ENCODE assay signal across 8 cellular contexts in the genomic region with DNA sequence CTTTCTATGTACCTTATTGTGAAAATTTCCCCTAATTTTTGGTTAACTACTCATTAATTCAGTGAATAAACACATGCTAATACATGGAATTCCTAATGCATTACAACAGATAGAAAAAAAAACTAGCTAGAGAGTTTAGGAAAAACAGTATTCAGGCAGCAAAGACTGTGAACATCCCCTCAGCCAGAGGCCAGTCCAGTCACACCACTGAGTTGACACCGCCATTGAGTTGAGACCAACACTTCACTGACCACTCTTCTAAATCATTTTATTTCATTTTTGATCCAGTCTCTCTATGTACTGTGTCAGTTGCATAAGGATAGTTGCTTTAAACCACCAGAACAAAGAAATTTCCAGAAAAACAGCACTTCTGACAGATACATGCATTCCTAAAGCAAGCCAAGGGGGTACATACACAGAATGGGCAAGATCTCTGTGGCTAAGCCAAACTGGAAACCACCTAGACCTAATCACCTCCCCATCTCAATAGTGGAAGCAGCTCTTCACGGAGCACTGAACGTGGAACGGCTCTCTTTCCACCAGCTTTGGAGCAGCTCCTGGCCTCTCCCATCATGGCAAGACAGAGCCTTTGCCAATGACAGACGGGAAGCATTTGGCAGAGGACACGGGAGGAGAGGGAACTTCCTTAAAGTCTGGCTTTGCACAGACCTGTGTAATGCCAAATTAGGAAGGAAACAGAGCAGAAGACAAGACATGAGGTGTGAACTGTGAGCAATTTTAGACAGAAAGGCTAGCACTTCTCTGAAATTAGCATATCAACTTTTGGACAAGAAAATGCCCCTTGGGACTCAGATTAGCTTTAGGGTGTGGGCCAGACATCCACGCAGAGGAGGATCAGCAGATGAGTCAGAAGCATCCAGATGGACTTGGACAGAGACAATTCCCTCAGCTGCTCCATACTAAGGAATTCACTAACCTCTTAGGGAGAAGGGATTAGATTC. TPM values are rescaled to one million over a fixed set of nuclear protein-coding genes. Genes with fewer than 3 reads are reported as not detected.
DNase-seq lines count a peak whose midpoint lies in the region; ATAC-seq and TF ChIP-seq lines count a peak whose summit lies in the region.

No MANE protein-coding gene starts in this region.

- H3K9me3 Mint-ChIP-seq in naive thymus-derived CD4-positive, alpha-beta T cell: peaks cover 3 to 15% (median 5%) of the 10 kb centered on the region in 11 donors
- H3K9me3 Mint-ChIP-seq in CD4-positive, alpha-beta T cell: no peaks in the 10 kb centered on the region

- TF ChIP-seq CTCF in CD4-positive, alpha-beta T cell (IDR thresholded peaks at IDR 0.05): no peak

- peaks cover 8 to 27% (median 24%) of the 10 kb centered on the region in 5 donors for H3K27me3 Mint-ChIP-seq in naive thymus-derived CD4-positive, alpha-beta T cell
- H3K27me3 Mint-ChIP-seq in CD4-positive, alpha-beta T cell: peaks cover 16% of the 10 kb centered on the region

- H3K9me3 ChIP-seq in naive thymus-derived CD4-positive, alpha-beta T cell (ENCODE audit: control insufficient read depth in 2 of 3, low read length in 3 of 3): no peaks in the 10 kb centered on the region
- H3K9me3 ChIP-seq in CD4-positive, alpha-beta T cell (ENCODE audit: control insufficient read depth, low read length): no peaks in the 10 kb centered on the region

- H3K27me3 ChIP-seq in naive thymus-derived CD4-positive, alpha-beta T cell (ENCODE audit: control insufficient read depth in 2 of 2, insufficient read depth in 2 of 2, low read length in 2 of 2): no peaks in the 10 kb centered on the region
- H3K27me3 ChIP-seq in CD4-positive, alpha-beta T cell (ENCODE audit: control insufficient read depth, insufficient read depth, low read length): peaks cover 4% of the 10 kb centered on the region

- intact Hi-C loops in naive thymus-derived CD4-positive, alpha-beta T cell (cut with micrococcal nuclease): no loop called here
- intact Hi-C loops in CD4-positive, alpha-beta T cell (cut with DNase I, micrococcal nuclease): no loop called here

- CTCF ChIA-PET in naive thymus-derived CD4-positive, alpha-beta T cell (lab: Charles Lee): no interaction called here
- CTCF ChIA-PET in CD4-positive, alpha-beta T cell (lab: Charles Lee): no interaction called here

- no peak overlapping the region for H3K27ac ChIP-seq in naive thymus-derived CD4-positive, alpha-beta T cell (ENCODE audit: low read depth, low read length)
- H3K27ac ChIP-seq in CD4-positive, alpha-beta T cell (ENCODE audit: low read depth, low read length): no peak overlapping the region

- no peak overlapping the region for H3K4me3 ChIP-seq in naive thymus-derived CD4-positive, alpha-beta T cell (ENCODE audit: low read length)

- H3K4me3 Mint-ChIP-seq in naive thymus-derived CD4-positive, alpha-beta T cell: no peak overlapping the region
- no peak overlapping the region for H3K4me3 Mint-ChIP-seq in CD4-positive, alpha-beta T cell

- H3K4me1 Mint-ChIP-seq in naive thymus-derived CD4-positive, alpha-beta T cell: peaks cover 0 to 2% (median 0%) of the 10 kb centered on the region in 7 donors
- no peaks in the 10 kb centered on the region for H3K4me1 Mint-ChIP-seq in CD4-positive, alpha-beta T cell (ENCODE audit: low read depth)

- H3K36me3 Mint-ChIP-seq in naive thymus-derived CD4-positive, alpha-beta T cell: peaks cover 0 to 6% (median 0%) of the 10 kb centered on the region in 5 donors
- no peaks in the 10 kb centered on the region for H3K36me3 Mint-ChIP-seq in CD4-positive, alpha-beta T cell (ENCODE audit: low read depth)

- peak; percentile 59 for ATAC-seq in GM21576 (IDR thresholded peaks at IDR 0.05; ENCODE audit: unreplicated experiment)
- peak; percentile 50 for ATAC-seq in naive thymus-derived CD4-positive, alpha-beta T cell
- ATAC-seq in CD4-positive, alpha-beta T cell (ENCODE audit: poor library complexity): no peak

- POLR2A ChIA-PET in naive thymus-derived CD4-positive, alpha-beta T cell (lab: Charles Lee): no interaction called here
- POLR2A ChIA-PET in CD4-positive, alpha-beta T cell (lab: Charles Lee): no interaction called here

- no peaks in the 10 kb centered on the region for H3K4me1 ChIP-seq in naive thymus-derived CD4-positive, alpha-beta T cell (ENCODE audit: control insufficient read depth in 2 of 2, insufficient read depth in 2 of 2, low read length in 2 of 2)

- no peaks in the 10 kb centered on the region for H3K36me3 ChIP-seq in naive thymus-derived CD4-positive, alpha-beta T cell (ENCODE audit: control insufficient read depth in 2 of 3, insufficient read depth in 3 of 3, low read length in 3 of 3)

- no peak overlapping the region for H3K27ac Mint-ChIP-seq in naive thymus-derived CD4-positive, alpha-beta T cell
- no peak overlapping the region for H3K27ac Mint-ChIP-seq in CD4-positive, alpha-beta T cell

- DNase-seq in Daoy (ENCODE audit: low read depth): peak; percentile 7
- DNase-seq in amniotic stem cell (lab: John Stamatoyannopoulos, UW): peak; percentile 28
- no peak for DNase-seq in naive thymus-derived CD4-positive, alpha-beta T cell
- no peak for DNase-seq in NCI-H128 (lab: John Stamatoyannopoulos, UW; ENCODE audit: unreplicated experiment)
- DNase-seq in NK-92 treated with Interleukin-12 subunit alpha and Interleukin-12 subunit beta, amount 100 ng/mL, for 24 hours (lab: John Stamatoyannopoulos, UW): no peak
- no peak for DNase-seq in CD4-positive, alpha-beta T cell
- DNase-seq in LoVo (ENCODE audit: low spot score): no peak

RNA-seq across cellular contexts. Expression of a gene that starts 36.4 kb away (rescaled TPM):
- 0.12 and 0.17 TPM in 2 replicates for total RNA-seq in Daoy (2014; rRNA removed; shearing (Covaris generic))
- 1 to 10 TPM in 1 of 5 experiments, under 1 TPM in 4; 0.16 to 2.5 (median 0.42) TPM for total RNA-seq in naive thymus-derived CD4-positive, alpha-beta T cell
- polyA plus RNA-seq in naive thymus-derived CD4-positive, alpha-beta T cell: not detected
- under 1 TPM; 0.14 to 0.20 TPM for total RNA-seq in CD4-positive, alpha-beta T cell

Comparison
In these comparisons a context has a peak if more than half of its experiments do, and no peak if none do; other contexts are left out.
1. DNase-seq: peak in Daoy (single experiment) and amniotic stem cell (single experiment); none in naive thymus-derived CD4-positive, alpha-beta T cell (0 of 9), NCI-H128 (single experiment), NK-92 treated with Interleukin-12 subunit alpha and Interleukin-12 subunit beta, amount 100 ng/mL, for 24 hours (single experiment), CD4-positive, alpha-beta T cell (0 of 10) and LoVo (single experiment).